Comparison of ENCODE assay signal across 8 cellular contexts in the genomic region with DNA sequence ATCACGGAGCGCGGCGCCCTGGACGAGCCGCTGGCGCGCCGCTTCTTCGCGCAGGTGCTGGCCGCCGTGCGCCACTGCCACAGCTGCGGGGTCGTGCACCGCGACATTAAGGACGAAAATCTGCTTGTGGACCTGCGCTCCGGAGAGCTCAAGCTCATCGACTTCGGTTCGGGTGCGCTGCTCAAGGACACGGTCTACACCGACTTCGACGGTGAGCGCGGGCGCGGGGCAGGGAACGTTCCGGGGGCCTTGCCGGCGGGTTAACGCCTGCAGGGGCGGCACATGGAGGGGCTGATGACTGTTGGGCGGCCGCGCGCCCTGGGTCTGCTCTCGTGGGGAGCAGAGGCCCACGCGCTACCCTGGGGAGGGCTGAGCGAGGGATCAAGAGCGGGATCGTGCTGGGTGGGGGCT. TPM values are rescaled to one million over a fixed set of nuclear protein-coding genes. Genes with fewer than 3 reads are reported as not detected.
DNase-seq lines count a peak whose midpoint lies in the region; ATAC-seq and TF ChIP-seq lines count a peak whose summit lies in the region.

No MANE protein-coding gene starts in this region.

- H3K27ac Mint-ChIP-seq in mesothelial cell of epicardium, result peak overlapping the region; percentile 93

- peak; percentile 35; the same call in 1 of the 2 replicates for TF ChIP-seq EP300 in Ishikawa (IDR thresholded peaks at IDR 0.05; ENCODE audit: borderline replicate concordance)

- H3K27ac ChIP-seq in 22Rv1, result peak overlapping the region; percentile 98

- ATAC-seq in GM21723 (IDR thresholded peaks at IDR 0.05; ENCODE audit: unreplicated experiment), result no peak
- no peak for ATAC-seq in GM18868 (IDR thresholded peaks at IDR 0.05; ENCODE audit: unreplicated experiment)

- H3K27me3 Mint-ChIP-seq in mesothelial cell of epicardium (ENCODE audit: low read depth), result no peaks in the 10 kb centered on the region

- TF ChIP-seq RAD21 in Ishikawa (IDR thresholded peaks at IDR 0.05; ENCODE audit: low read depth), result no peak

- H3K9me3 Mint-ChIP-seq in mesothelial cell of epicardium, result no peaks in the 10 kb centered on the region

- peak overlapping the region; percentile 87 for H3K4me3 Mint-ChIP-seq in mesothelial cell of epicardium

- H3K4me1 Mint-ChIP-seq in mesothelial cell of epicardium, result peaks cover 21% of the 10 kb centered on the region

- peak in 1 of 2 donors; percentile 51 for DNase-seq in cardiac fibroblast (ENCODE audit: low read depth in 2 of 2)
- DNase-seq in mesothelial cell of epicardium (ENCODE audit: low spot score in 2 of 2, unreplicated experiment in 2 of 2), result no peak
- no peak for DNase-seq in activated CD4-positive, CD25-positive, alpha-beta regulatory T cell (lab: John Stamatoyannopoulos, UW)
- no peak for DNase-seq in hypothalamus (lab: John Stamatoyannopoulos, UW)

- H3K36me3 Mint-ChIP-seq in mesothelial cell of epicardium, result peaks cover 3% of the 10 kb centered on the region

- no peak for TF ChIP-seq CTCF in 22Rv1 (IDR thresholded peaks at IDR 0.05)
- no peak for TF ChIP-seq CTCF in cardiac fibroblast (IDR thresholded peaks at IDR 0.05; ENCODE audit: low read depth, low read length)
- no peak for TF ChIP-seq CTCF in mesothelial cell of epicardium (IDR thresholded peaks at IDR 0.05; ENCODE audit: unreplicated experiment)

- H3K4me3 ChIP-seq in cardiac fibroblast (replicated peaks in 1 of 2; ENCODE audit: low read depth in 2 of 2, low read length in 2 of 2), result peak overlapping the region; percentile 72 to 89

TF ChIP-seq in Ishikawa, 13 proteins besides CTCF, POLR2A, EP300 and RAD21:
- TF ChIP-seq NFIC (IDR thresholded peaks at IDR 0.05), result no peak; the same call in 1 of the 2 replicates
- TF ChIP-seq TAF1 (IDR thresholded peaks at IDR 0.05; ENCODE audit: low read depth), result no peak
- peak; percentile 37; the same call in 1 of the 2 replicates for TF ChIP-seq MAX (IDR thresholded peaks at IDR 0.05)
- 0 out of 2 replicates have a peak, but pooled peaks have one; percentile 3 for TF ChIP-seq TCF12 (IDR thresholded peaks at IDR 0.05; ENCODE audit: low read depth)

RNA-seq across cellular contexts. Expression of gene PIM3, which starts 1.0 kb away (rescaled TPM):
- total RNA-seq in mesothelial cell of epicardium, result 57.5 to 62.5 TPM (median 59.8 TPM) in 3 replicates

RNA-seq across cellular contexts. Expression of gene CRELD2, which starts 43.2 kb away (rescaled TPM):
- total RNA-seq in mesothelial cell of epicardium, result 41.4 to 42.2 TPM (median 41.9 TPM) in 3 replicates

RNA-seq across cellular contexts. Expression of gene ALG12, which starts 43.4 kb away (rescaled TPM):
- 26.4 to 30.9 TPM (median 26.8 TPM) in 3 replicates for total RNA-seq in mesothelial cell of epicardium

RNA-seq across cellular contexts. Expression of gene IL17REL, which starts 51.0 kb away (rescaled TPM):
- 0.29 to 0.31 TPM (median 0.31 TPM) in 3 replicates for total RNA-seq in mesothelial cell of epicardium
